In genomic region chr16:21222495-21223337, GRCh38 we compare ENCODE assay signal across 22 cellular contexts. TPM values are rescaled to one million over a fixed set of nuclear protein-coding genes. Genes with fewer than 3 reads are reported as not detected.
DNase-seq lines count a peak whose midpoint lies in the region.
"Had no signal": no experiment of that assay in that cellular context is flagged by ENCODE, and none has a peak within 500 bp of the region (broad histone marks: within the 10 kb centered on the region; RNA-seq: fewer than 3 reads in every experiment).

No MANE protein-coding gene starts in this region.

- H3K4me3 ChIP-seq in iPS-18a (ENCODE audit: low read length): peak overlapping the region; percentile 30
- H3K4me3 ChIP-seq: BLaER1, body of pancreas, esophagus squamous epithelium, HAP-1, heart right ventricle, stomach had no signal

- no peak overlapping the region for H3K27ac ChIP-seq in iPS-18a (ENCODE audit: low read length)
- H3K27ac ChIP-seq: BLaER1, body of pancreas, esophagus squamous epithelium, heart right ventricle, stomach had no signal

- peaks cover 24% of the 10 kb centered on the region for H3K4me1 ChIP-seq in iPS-18a (ENCODE audit: control insufficient read depth, low read depth, low read length)
- H3K4me1 ChIP-seq: body of pancreas, heart right ventricle, stomach had no signal

- intact Hi-C loops in cardiac septum (cut with DNase I): no loop called here

- no peak overlapping the region for H3K9ac ChIP-seq in iPS-18a (ENCODE audit: low read length)
- H3K9ac ChIP-seq: BLaER1 had no signal

- no peaks in the 10 kb centered on the region for H3K36me3 ChIP-seq in iPS-18a (ENCODE audit: control insufficient read depth, low read depth, low read length)
- H3K36me3 ChIP-seq: BLaER1, esophagus squamous epithelium, HAP-1, heart right ventricle, stomach had no signal

- DNase-seq in DMS53 treated with DMSO at 0.1 percent for 48 hours (lab: John Stamatoyannopoulos, UW; ENCODE audit: unreplicated experiment) (peak; percentile 54), NCI-H2029 treated with DMSO at 0.1 percent for 48 hours (lab: John Stamatoyannopoulos, UW) (peak; percentile 46), renal cortical epithelial cell (ENCODE audit: low read depth) (peak; percentile 90), cardiac septum (ENCODE audit: low spot score) (no peak), NCI-H2227 (lab: John Stamatoyannopoulos, UW; ENCODE audit: unreplicated experiment) (no peak), T-helper 9 cell (no peak)
- DNase-seq: activated CD4-positive, alpha-beta T cell treated with anti-CD3 and anti-CD28 coated beads, Interleukin-2, amount 10 ng/mL, durations not matched to agents 24 days and 14 days; body of pancreas; dermis blood vessel endothelial cell; esophagus squamous epithelium; heart right ventricle; IMR-90; NCI-H2171; stimulated activated CD4-positive, alpha-beta T cell treated with anti-CD3 and anti-CD28 coated beads, Interleukin-15, amount 100 ng/mL, for 24 hours; stomach had no signal

- H3K9me3 ChIP-seq in iPS-18a (ENCODE audit: control insufficient read depth, low read depth, low read length): no peaks in the 10 kb centered on the region
- H3K9me3 ChIP-seq: BLaER1, body of pancreas, esophagus squamous epithelium, HAP-1, heart right ventricle, stomach had no signal

- no peaks in the 10 kb centered on the region for H3K27me3 ChIP-seq in iPS-18a (ENCODE audit: control insufficient read depth, insufficient read depth, low read length)
- H3K27me3 ChIP-seq: BLaER1, body of pancreas had no signal

RNA-seq across cellular contexts. Expression of gene ANKS4B, which starts 10.8 kb away (rescaled TPM):
- not detected in 2 replicates for total RNA-seq in renal cortical epithelial cell
- not detected for total RNA-seq in cardiac septum
- total RNA-seq: activated CD4-positive, alpha-beta T cell treated with anti-CD3 and anti-CD28 coated beads, Interleukin-2, amount 10 ng/mL, durations not matched to agents 24 days and 14 days; activated naive CD4-positive, alpha-beta T cell treated with anti-CD3 and anti-CD28 coated beads, Interleukin-2, amount 50 U/mL, for 72 hours; Daoy; dermis blood vessel endothelial cell; esophagus squamous epithelium; heart right ventricle; IMR-90; OCI-LY7; pulmonary artery endothelial cell had no signal

RNA-seq across cellular contexts. Expression of gene ZP2, which starts 11.3 kb away (rescaled TPM):
- not detected in 2 replicates for total RNA-seq in renal cortical epithelial cell
- not detected for total RNA-seq in cardiac septum
- total RNA-seq: activated CD4-positive, alpha-beta T cell treated with anti-CD3 and anti-CD28 coated beads, Interleukin-2, amount 10 ng/mL, durations not matched to agents 24 days and 14 days; activated naive CD4-positive, alpha-beta T cell treated with anti-CD3 and anti-CD28 coated beads, Interleukin-2, amount 50 U/mL, for 72 hours; body of pancreas; Daoy; dermis blood vessel endothelial cell; esophagus squamous epithelium; heart right ventricle; IMR-90; OCI-LY7; pulmonary artery endothelial cell had no signal

RNA-seq across cellular contexts. Expression of gene CRYM, which starts 55.4 kb away (rescaled TPM):
- total RNA-seq in renal cortical epithelial cell: 4.7 and 5.0 TPM in 2 replicates
- total RNA-seq in cardiac septum: 105 TPM
- total RNA-seq: activated CD4-positive, alpha-beta T cell treated with anti-CD3 and anti-CD28 coated beads, Interleukin-2, amount 10 ng/mL, durations not matched to agents 24 days and 14 days; activated naive CD4-positive, alpha-beta T cell treated with anti-CD3 and anti-CD28 coated beads, Interleukin-2, amount 50 U/mL, for 72 hours; Daoy; dermis blood vessel endothelial cell; IMR-90; pulmonary artery endothelial cell had no signal

Comparison
In these comparisons a context has a peak if more than half of its experiments do, and no peak if none do; other contexts are left out.
1. DNase-seq: peak in DMS53 treated with DMSO at 0.1 percent for 48 hours (single experiment), NCI-H2029 treated with DMSO at 0.1 percent for 48 hours (single experiment) and renal cortical epithelial cell (single experiment); none in cardiac septum (single experiment), NCI-H2227 (single experiment) and T-helper 9 cell (single experiment).
2. RNA of gene CRYM, which starts 55.4 kb away (total RNA-seq): 105 TPM in cardiac septum (single experiment); 4.7 to 5.0 TPM in renal cortical epithelial cell; every median in the first group is over 10 times any median in the second.